Comparison of ENCODE assay signal across 8 cellular contexts in genomic region chr6:57221191-57221935, GRCh38. TPM values are rescaled to one million over a fixed set of nuclear protein-coding genes. Genes with fewer than 3 reads are reported as not detected.
DNase-seq lines count a peak whose midpoint lies in the region; ATAC-seq and TF ChIP-seq lines count a peak whose summit lies in the region.

No MANE protein-coding gene starts in this region.

- peak; percentile 41 for TF ChIP-seq CTCF in RWPE2 (IDR thresholded peaks at IDR 0.05; ENCODE audit: poor library complexity, severe bottlenecking)
- TF ChIP-seq CTCF in parathyroid adenoma (IDR thresholded peaks at IDR 0.05), result peak; percentile 26

- peak overlapping the region; percentile 83 for H2AFZ ChIP-seq in parathyroid adenoma

- no peak overlapping the region for H3K9ac ChIP-seq in parathyroid adenoma

- ATAC-seq in GM21447 (IDR thresholded peaks at IDR 0.05; ENCODE audit: unreplicated experiment), result peak; percentile 59
- peak; percentile 81 for ATAC-seq in RWPE2 (ENCODE audit: low read depth)
- ATAC-seq in activated naive CD4-positive, alpha-beta T cell treated with anti-CD3 and anti-CD28 coated beads, Interleukin-2, amount 50 U/mL, for 72 hours, result peak; percentile 58 to 62

- H3K27me3 ChIP-seq in RWPE2 (ENCODE audit: insufficient read depth, poor library complexity, severe bottlenecking) (no peaks in the 10 kb centered on the region), parathyroid adenoma (ENCODE audit: control insufficient read depth, insufficient read depth, low read length) (no peaks in the 10 kb centered on the region)

- H3K4me1 ChIP-seq in RWPE2 (ENCODE audit: insufficient read depth, poor library complexity, severe bottlenecking) (peaks cover 23% of the 10 kb centered on the region), parathyroid adenoma (no peaks in the 10 kb centered on the region)

- H3K79me2 ChIP-seq in parathyroid adenoma, result no peaks in the 10 kb centered on the region

- H3K36me3 ChIP-seq in RWPE2 (ENCODE audit: low read depth), result no peaks in the 10 kb centered on the region
- H3K36me3 ChIP-seq in parathyroid adenoma (ENCODE audit: control insufficient read depth, insufficient read depth, low read length), result no peaks in the 10 kb centered on the region

- DNase-seq in Daoy (ENCODE audit: low read depth) (peak; percentile 78), HUDEP-2 (lab: John Stamatoyannopoulos, UW; ENCODE audit: unreplicated experiment in 76 of 76) (peak in 51 of 76 experiments; percentile 17 to 72 (median 47)), RWPE2 (ENCODE audit: low spot score) (peak; percentile 83), cardiac septum (ENCODE audit: low spot score) (peak; percentile 80), ureter (ENCODE audit: low spot score) (peak; percentile 66)
- peak in 1 of 2 donors; percentile 44 for DNase-seq in activated naive CD4-positive, alpha-beta T cell treated with anti-CD3 and anti-CD28 coated beads, Interleukin-2, amount 50 U/mL, for 72 hours (ENCODE audit: low spot score in 2 of 2)

- intact Hi-C loops in cardiac septum (cut with DNase I), result no loop called here

- H3K27ac ChIP-seq in RWPE2 (ENCODE audit: poor library complexity, severe bottlenecking), result peak overlapping the region; percentile 78
- peak overlapping the region; percentile 29 for H3K27ac ChIP-seq in parathyroid adenoma

- H3K4me3 ChIP-seq in RWPE2 (ENCODE audit: severe bottlenecking) (peak overlapping the region; percentile 77), parathyroid adenoma (ENCODE audit: low read depth, low read length) (peak overlapping the region; percentile 95)

- H3K9me3 ChIP-seq in RWPE2 (ENCODE audit: severe bottlenecking) (no peaks in the 10 kb centered on the region), parathyroid adenoma (ENCODE audit: control insufficient read depth, low read length) (no peaks in the 10 kb centered on the region)

- peak overlapping the region; percentile 80 for H3K4me2 ChIP-seq in parathyroid adenoma (ENCODE audit: low read length)

- peak overlapping the region in 1 of 2 donors; percentile 86 for H3K27ac Mint-ChIP-seq in activated naive CD4-positive, alpha-beta T cell treated with anti-CD3 and anti-CD28 coated beads, Interleukin-2, amount 50 U/mL, for 72 hours

- H3K9me3 Mint-ChIP-seq in activated naive CD4-positive, alpha-beta T cell treated with anti-CD3 and anti-CD28 coated beads, Interleukin-2, amount 50 U/mL, for 72 hours, result no peaks in the 10 kb centered on the region

- H3K36me3 Mint-ChIP-seq in activated naive CD4-positive, alpha-beta T cell treated with anti-CD3 and anti-CD28 coated beads, Interleukin-2, amount 50 U/mL, for 72 hours, result peaks cover 11 to 14% of the 10 kb centered on the region in 2 donors

RNA-seq across cellular contexts. Expression of gene RAB23, which starts 0.7 kb away (rescaled TPM):
- 20.6 and 26.4 TPM in 2 replicates for total RNA-seq in Daoy (2014; rRNA removed; shearing (Covaris generic))
- 1 to 10 TPM; 2.0 to 2.2 TPM for total RNA-seq in activated naive CD4-positive, alpha-beta T cell treated with anti-CD3 and anti-CD28 coated beads, Interleukin-2, amount 50 U/mL, for 72 hours
- total RNA-seq in cardiac septum (19.5 TPM), ureter (33.5 TPM)

RNA-seq across cellular contexts. Expression of gene BAG2, which starts 49.2 kb away (rescaled TPM):
- 22.5 and 23.3 TPM in 2 replicates for total RNA-seq in Daoy (2014; rRNA removed; shearing (Covaris generic))
- 1 to 10 TPM; 7.1 to 7.9 TPM for total RNA-seq in activated naive CD4-positive, alpha-beta T cell treated with anti-CD3 and anti-CD28 coated beads, Interleukin-2, amount 50 U/mL, for 72 hours
- 16.9 TPM for total RNA-seq in cardiac septum
- total RNA-seq in ureter, result 17.0 TPM
